In genomic region chr7:1503816-1504775, GRCh38 we compare ENCODE assay signal across 8 cellular contexts. TPM values are rescaled to one million over a fixed set of nuclear protein-coding genes. Genes with fewer than 3 reads are reported as not detected.
A peak's percentile ranks its signal among the peaks of the same experiment; 100 is the strongest.
DNase-seq lines count a peak whose midpoint lies in the region; ATAC-seq and TF ChIP-seq lines count a peak whose summit lies in the region.

TSS of gene INTS1 (minus strand) at chr7:1504389. CDS start at chr7:1503960, 429 bp downstream.

- DNase-seq in GM12865 (ENCODE audit: low read depth) (peak; percentile 95), NCI-H128 (lab: John Stamatoyannopoulos, UW; ENCODE audit: unreplicated experiment) (peak; percentile 81), SW480 (ENCODE audit: low spot score) (peak; percentile 97), adipocyte (ENCODE audit: low read depth) (peak; percentile 98), heart right ventricle (peak; percentile 92 to 94), posterior cingulate gyrus (peak; percentile 88 to 99 (median 92)), upper lobe of left lung (peak; percentile 93 to 98)

- peak within 1 kb of the TSS in 9 of 10 donors; percentile 59 to 89 (median 76) for H3K27ac ChIP-seq in heart right ventricle
- H3K27ac ChIP-seq in upper lobe of left lung, result peak within 1 kb of the TSS; percentile 69 to 74 (median 70)

- ATAC-seq in HG02642 (IDR thresholded peaks at IDR 0.05; ENCODE audit: poor library complexity, unreplicated experiment) (peak; percentile 92), heart right ventricle (peak; percentile 82 to 94 (median 90)), upper lobe of left lung (ENCODE audit: low FRiP score in 2 of 2) (peak; percentile 93 to 97)

- peak in 2 of 4 donors; percentile 32 to 83 for TF ChIP-seq POLR2A in upper lobe of left lung (IDR thresholded peaks at IDR 0.05)

- H3K4me3 ChIP-seq in GM12865 (ENCODE audit: low read depth, low read length), result peak within 1 kb of the TSS; percentile 79
- H3K4me3 ChIP-seq in adipocyte (ENCODE audit: low read length), result peak within 1 kb of the TSS; percentile 88
- H3K4me3 ChIP-seq in heart right ventricle, result peak within 1 kb of the TSS; percentile 82 to 100 (median 94)
- H3K4me3 ChIP-seq in upper lobe of left lung, result peak within 1 kb of the TSS; percentile 85 to 99 (median 92)

- no peaks in the 10 kb centered on the region for H3K27me3 ChIP-seq in adipocyte (replicated peaks; ENCODE audit: control insufficient read depth, insufficient read depth, low read length)
- no peaks in the 10 kb centered on the region for H3K27me3 ChIP-seq in heart right ventricle
- H3K27me3 ChIP-seq in upper lobe of left lung, result no peaks in the 10 kb centered on the region

- H3K9me3 ChIP-seq in adipocyte (ENCODE audit: control insufficient read depth, low read length), result no peaks in the 10 kb centered on the region
- H3K9me3 ChIP-seq in heart right ventricle, result no peaks in the 10 kb centered on the region
- no peaks in the 10 kb centered on the region for H3K9me3 ChIP-seq in upper lobe of left lung

- intact Hi-C loops in heart right ventricle (cut with DNase I) (loop anchor here in 5 of 10 donors (2.0 to 10.0 kb wide), 5 partner anchors 33 to 63 kb away; partner anchors contain the start of gene TMEM184A (in 2 of the 5)), posterior cingulate gyrus (cut with DNase I) (loop anchor here (2.0 kb wide), 1 partner anchor 65 kb away; no protein-coding TSS in a partner anchor)

- H3K9ac ChIP-seq in adipocyte (ENCODE audit: low read length), result peak within 1 kb of the TSS; percentile 87

- peaks cover 19% of the 10 kb centered on the region for H3K36me3 ChIP-seq in adipocyte (ENCODE audit: control insufficient read depth, insufficient read depth, low read length, severe bottlenecking)
- H3K36me3 ChIP-seq in heart right ventricle, result peaks cover 0 to 40% (median 14%) of the 10 kb centered on the region in 9 donors
- peaks cover 10 to 37% (median 31%) of the 10 kb centered on the region in 4 donors for H3K36me3 ChIP-seq in upper lobe of left lung

- TF ChIP-seq EP300 in upper lobe of left lung (IDR thresholded peaks at IDR 0.05), result peak in 1 of 4 donors; percentile 32

- H3K4me1 ChIP-seq in adipocyte (ENCODE audit: control insufficient read depth, insufficient read depth, low read length), result peaks cover 12% of the 10 kb centered on the region
- peaks cover 12 to 36% (median 29%) of the 10 kb centered on the region in 9 donors for H3K4me1 ChIP-seq in heart right ventricle
- H3K4me1 ChIP-seq in upper lobe of left lung, result peaks cover 14 to 32% (median 24%) of the 10 kb centered on the region in 4 donors

- WGBS in heart right ventricle, 2 donors, result 0 to 1% methylated on average over 117 to 118 of the region's 118 CpGs
- WGBS in upper lobe of left lung, 2 donors, result 1 to 2% methylated on average over 26 to 29 of the region's 118 CpGs

- TF ChIP-seq CTCF in GM12865 (IDR thresholded peaks at IDR 0.05; ENCODE audit: insufficient read depth, low read depth, low read length, missing control alignments) (peak; percentile 81), heart right ventricle (IDR thresholded peaks at IDR 0.05) (peak; percentile 75 to 98 (median 94)), upper lobe of left lung (IDR thresholded peaks at IDR 0.05) (peak; percentile 94 to 99 (median 98))

RNA-seq across cellular contexts. Expression of gene INTS1, which starts in this region (rescaled TPM):
- 10 to 100 TPM; 41.5 to 59.4 (median 45.4) TPM for total RNA-seq in heart right ventricle
- 10 to 100 TPM; 42.4 to 58.0 TPM for polyA plus RNA-seq in heart right ventricle
- 100 to 1,000 TPM in 2 of 6 donors, 10 to 100 TPM in 4; 38.6 to 215 (median 72.3) TPM for total RNA-seq in upper lobe of left lung

Comparison
In these comparisons a context has a peak if more than half of its experiments do, and no peak if none do; other contexts are left out.
1. Peak in every context shown above with its lines: DNase-seq, ATAC-seq, H3K4me3 ChIP-seq and H3K27ac ChIP-seq.